In the genomic region with DNA sequence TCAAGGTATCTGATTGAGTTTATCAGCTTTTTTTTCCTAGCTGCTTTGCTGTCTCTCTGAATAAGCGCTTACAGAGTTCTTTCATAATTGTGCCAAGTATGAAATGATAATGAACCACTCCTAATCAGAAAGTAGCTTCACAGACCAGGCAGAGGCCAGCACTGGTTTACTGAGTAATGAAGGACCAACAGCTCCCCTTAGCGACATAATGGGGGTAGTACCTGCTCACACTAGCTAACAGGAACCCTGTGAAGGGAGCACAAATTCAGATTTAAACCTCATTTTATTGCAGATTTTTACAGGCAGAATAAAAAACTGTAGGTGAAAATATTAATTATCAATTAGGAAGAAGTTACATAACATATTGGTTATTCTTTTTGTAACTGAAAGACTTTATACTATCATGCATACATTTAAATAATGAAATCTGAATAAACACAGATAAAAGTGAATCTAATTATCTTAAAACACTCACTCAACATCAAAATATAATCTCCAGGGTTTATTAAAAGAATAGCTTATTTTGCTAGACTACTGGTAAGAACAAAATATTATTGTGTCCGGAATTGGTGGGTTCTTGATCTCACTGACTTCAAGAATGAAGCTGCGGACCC, we compare ENCODE assay signal across 8 cellular contexts. TPM values are rescaled to one million over a fixed set of nuclear protein-coding genes. Genes with fewer than 3 reads are reported as not detected.
A peak's percentile ranks its signal among the peaks of the same experiment; 100 is the strongest.
DNase-seq lines count a peak whose midpoint lies in the region; TF ChIP-seq lines count a peak whose summit lies in the region.

No MANE protein-coding gene starts in this region.

- peak overlapping the region; percentile 60 for H3K9ac ChIP-seq in adipocyte (ENCODE audit: low read length)
- H3K9ac ChIP-seq in skeletal muscle satellite cell (ENCODE audit: low read depth, low read length): peak overlapping the region; percentile 46

- H3K27ac ChIP-seq in left ventricle myocardium inferior (replicated peaks): no peak overlapping the region

- H3K36me3 ChIP-seq in adipocyte (ENCODE audit: control insufficient read depth, insufficient read depth, low read length, severe bottlenecking) (no peaks in the 10 kb centered on the region), left ventricle myocardium inferior (no peaks in the 10 kb centered on the region), skeletal muscle satellite cell (ENCODE audit: insufficient read depth, low read length) (no peaks in the 10 kb centered on the region)

- intact Hi-C loops in left ventricle myocardium inferior (cut with micrococcal nuclease): no loop called here

- no peak overlapping the region for H3K4me3 ChIP-seq in adipocyte (ENCODE audit: low read length)
- H3K4me3 ChIP-seq in left ventricle myocardium inferior: no peak overlapping the region
- H3K4me3 ChIP-seq in skeletal muscle satellite cell (ENCODE audit: low read length): no peak overlapping the region

- H3K4me1 ChIP-seq in adipocyte (ENCODE audit: control insufficient read depth, insufficient read depth, low read length) (peaks cover 12% of the 10 kb centered on the region), left ventricle myocardium inferior (no peaks in the 10 kb centered on the region), skeletal muscle satellite cell (ENCODE audit: control insufficient read depth, insufficient read depth, low read length) (peaks cover 5% of the 10 kb centered on the region)

- H3K27me3 ChIP-seq in adipocyte (replicated peaks; ENCODE audit: control insufficient read depth, insufficient read depth, low read length) (no peaks in the 10 kb centered on the region), left ventricle myocardium inferior (ENCODE audit: low read depth) (peaks cover 19% of the 10 kb centered on the region), skeletal muscle satellite cell (ENCODE audit: control insufficient read depth, insufficient read depth, low read length) (peaks cover 8% of the 10 kb centered on the region)

- H3K9me3 ChIP-seq in adipocyte (ENCODE audit: control insufficient read depth, low read length) (no peaks in the 10 kb centered on the region), left ventricle myocardium inferior (replicated peaks) (no peaks in the 10 kb centered on the region), skeletal muscle satellite cell (replicated peaks; ENCODE audit: low read length) (no peaks in the 10 kb centered on the region)

- TF ChIP-seq CTCF in left ventricle myocardium inferior (IDR thresholded peaks at IDR 0.05; ENCODE audit: borderline replicate concordance): peak; percentile 76

- no peak overlapping the region for H3K4me2 ChIP-seq in skeletal muscle satellite cell (ENCODE audit: low read length)

- DNase-seq in SHP77 (lab: John Stamatoyannopoulos, UW): peak; percentile 26 to 38
- DNase-seq in SHP77 treated with DMSO at 0.1 percent for 48 hours (lab: John Stamatoyannopoulos, UW): no peak
- DNase-seq in NCI-H1092 (lab: John Stamatoyannopoulos, UW): peak; percentile 14
- DNase-seq in adipocyte (ENCODE audit: low read depth): peak; percentile 92
- no peak for DNase-seq in left ventricle myocardium inferior
- DNase-seq in T-helper 1 cell: no peak
- no peak for DNase-seq in activated T-cell treated with anti-CD3 and anti-CD28 coated beads, Interleukin-2, amount 50 U/mL, for 1 hour

RNA-seq across cellular contexts. Expression of gene LRRC30, which starts 53.7 kb away (rescaled TPM):
- total RNA-seq in left ventricle myocardium inferior: not detected
- total RNA-seq in skeletal muscle satellite cell (2012; rRNA removed): not detected in 2 replicates

RNA-seq across cellular contexts. Expression of gene LAMA1, which starts 59.6 kb away (rescaled TPM):
- total RNA-seq in left ventricle myocardium inferior: not detected
- 22.9 and 43.6 TPM in 2 replicates for total RNA-seq in skeletal muscle satellite cell (2012; rRNA removed)

Comparison
In these comparisons a context has a peak if more than half of its experiments do, and no peak if none do; other contexts are left out.
1. DNase-seq: peak in SHP77 (2 of 2), NCI-H1092 (single experiment) and adipocyte (single experiment); none in SHP77 treated with DMSO at 0.1 percent for 48 hours (single experiment), left ventricle myocardium inferior (single experiment), T-helper 1 cell (0 of 5) and activated T-cell treated with anti-CD3 and anti-CD28 coated beads, Interleukin-2, amount 50 U/mL, for 1 hour (single experiment).